20 cellular contexts compared by ENCODE assay signal in the genomic region with DNA sequence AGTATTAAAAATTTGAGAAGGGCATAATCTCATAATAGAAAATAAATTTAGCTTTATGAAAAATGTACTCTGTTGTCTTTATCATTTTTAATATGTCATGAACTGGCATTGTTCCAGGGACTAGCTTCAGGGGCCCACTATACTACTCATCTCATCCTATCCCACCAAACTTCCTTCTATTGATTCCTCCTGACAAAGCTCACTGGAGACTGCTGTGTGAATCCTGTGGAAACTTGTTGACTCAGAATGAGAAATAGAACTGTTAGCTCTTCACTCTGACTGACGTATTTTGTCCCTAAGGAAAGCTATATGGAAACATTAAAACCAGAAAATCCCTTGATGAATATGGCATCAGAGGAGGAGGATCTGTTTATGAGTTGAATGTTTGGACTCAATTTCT. TPM values are rescaled to one million over a fixed set of nuclear protein-coding genes. Genes with fewer than 3 reads are reported as not detected.
DNase-seq lines count a peak whose midpoint lies in the region; ATAC-seq, FAIRE-seq and TF ChIP-seq lines count a peak whose summit lies in the region.
"Had no signal": no experiment of that assay in that cellular context is flagged by ENCODE, and none has a peak within 500 bp of the region (broad histone marks: within the 10 kb centered on the region; RNA-seq: fewer than 3 reads in every experiment).

No MANE protein-coding gene starts in this region.

- intact Hi-C loops in K562 (cut with micrococcal nuclease) = no loop called here

- TF ChIP-seq POLR2A in GM12892 (IDR thresholded peaks at IDR 0.05; ENCODE audit: low read depth, low read length) = no peak
- no peak for TF ChIP-seq POLR2A in K562 (conservative IDR thresholded peaks at IDR 0.05)

- peak overlapping the region in 7 of 11 experiments; percentile 26 to 61 (median 49); a peak in 6 of 22 replicates for H3K4me2 ChIP-seq in BLaER1 treated with 17β-estradiol and CSF1 and Interleukin-3, amounts not matched to agents 10 nM and 100 nM
- H3K4me2 ChIP-seq in K562 (ENCODE audit: insufficient read depth, low read length) (no peak overlapping the region), keratinocyte (ENCODE audit: control insufficient read depth, extremely low read depth, insufficient read depth, low read depth, low read length) (no peak overlapping the region)

- no peak for TF ChIP-seq RAD21 in K562 (CRISPR knock-in tag; conservative IDR thresholded peaks at IDR 0.05 in 1 of 2, IDR thresholded peaks at IDR 0.05 in 1 of 2)

- H3K4me3 ChIP-seq in BLaER1 treated with 17β-estradiol and CSF1 and Interleukin-3, amounts not matched to agents 10 nM and 100 nM = no peak overlapping the region
- H3K4me3 ChIP-seq in K562 = no peak overlapping the region
- H3K4me3 ChIP-seq in keratinocyte (ENCODE audit: control insufficient read depth in 2 of 3, extremely low read depth in 1 of 3, insufficient read depth in 2 of 3, low read depth in 1 of 3, low read length in 3 of 3) = no peak overlapping the region
- H3K4me3 ChIP-seq: BLaER1 had no signal

- DNase-seq in GM12892 (ENCODE audit: insufficient read length) (no peak), K562 (ENCODE audit: extremely low read depth in 1 of 4, low spot score in 3 of 4) (no peak), keratinocyte (ENCODE audit: low read depth, low spot score) (no peak), NCI-H1417 (lab: John Stamatoyannopoulos, UW) (no peak)
- DNase-seq: CD8-positive, alpha-beta memory T cell; DMS79; GOT3; KBM-7; NCI-H1105 treated with DMSO at 0.1 percent for 48 hours; NCI-H1694 treated with DMSO at 0.1 percent for 48 hours; NCI-H510A; NCI-H748 treated with DMSO at 0.1 percent for 48 hours; NK-92 treated with Interleukin-12 subunit alpha and Interleukin-12 subunit beta, amount 100 ng/mL, for 24 hours had no signal

- POLR2A ChIA-PET in K562 (lab: Yijun Ruan, JAX) = no interaction called here

- H4K20me1 ChIP-seq in BLaER1 treated with 17β-estradiol and CSF1 and Interleukin-3, amounts not matched to agents 10 nM and 100 nM = peaks cover 0 to 23% (median 0%) of the 10 kb centered on the region in 11 experiments; a peak in 2 of 22 replicates
- H4K20me1 ChIP-seq in K562 (replicated peaks; ENCODE audit: control insufficient read depth, insufficient read depth, low read length) (no peaks in the 10 kb centered on the region), keratinocyte (ENCODE audit: control insufficient read depth, extremely low read depth, insufficient read depth, low read length) (no peaks in the 10 kb centered on the region)

- peak overlapping the region in 10 of 11 experiments; percentile 34 to 81 (median 72); a peak in 18 of 22 replicates for H3K27ac ChIP-seq in BLaER1 treated with 17β-estradiol and CSF1 and Interleukin-3, amounts not matched to agents 10 nM and 100 nM
- H3K27ac ChIP-seq in K562 (ENCODE audit: extremely low read depth, low read depth, low read length) = no peak overlapping the region
- H3K27ac ChIP-seq in keratinocyte (ENCODE audit: control insufficient read depth, insufficient read depth, low read length) = no peak overlapping the region
- H3K27ac ChIP-seq: BLaER1 had no signal

- H3K79me2 ChIP-seq in K562 (ENCODE audit: control insufficient read depth, insufficient read depth, low read length) (no peaks in the 10 kb centered on the region), keratinocyte (ENCODE audit: control insufficient read depth, insufficient read depth, low read length) (no peaks in the 10 kb centered on the region)

- H3K27me3 ChIP-seq in BLaER1 treated with 17β-estradiol and CSF1 and Interleukin-3, amounts not matched to agents 10 nM and 100 nM = no peaks in the 10 kb centered on the region
- H3K27me3 ChIP-seq in K562 (ENCODE audit: control insufficient read depth in 2 of 2, insufficient read depth in 2 of 2, low read length in 2 of 2) (no peaks in the 10 kb centered on the region), keratinocyte (ENCODE audit: control insufficient read depth, extremely low read depth, insufficient read depth, low read length) (no peaks in the 10 kb centered on the region)
- H3K27me3 ChIP-seq: BLaER1 had no signal

- TF ChIP-seq EP300 in K562 (IDR thresholded peaks at IDR 0.05; ENCODE audit: low read length) = no peak

- CTCF ChIA-PET in K562 (lab: Yijun Ruan, JAX; ENCODE audit: low intra/inter-chr PET ratio) = no interaction called here

- WGBS in K562 (ENCODE audit: insufficient coverage, low coverage, missing lambda C conversion rate) = 82% methylated on average over 1 of the region's 1 CpG

- in situ Hi-C loops in K562 (cut with MboI) = no loop called here

- no peak for ATAC-seq in K562
- ATAC-seq in HG02885 (IDR thresholded peaks at IDR 0.05; ENCODE audit: poor library complexity, unreplicated experiment) = no peak
- ATAC-seq in HG03565 (IDR thresholded peaks at IDR 0.05; ENCODE audit: unreplicated experiment) = no peak
- ATAC-seq: HCT116, Right ventricle myocardium inferior had no signal

- TF ChIP-seq CTCF in K562 (IDR thresholded peaks at IDR 0.05 in 2 of 3, conservative IDR thresholded peaks at IDR 0.05 in 1 of 3; ENCODE audit: insufficient read depth in 2 of 3, low read depth in 1 of 3, low read length in 3 of 3) (no peak), keratinocyte (optimal IDR thresholded peaks at IDR 0.05 in 1 of 3, IDR thresholded peaks at IDR 0.05 in 1 of 3, conservative IDR thresholded peaks at IDR 0.05 in 1 of 3; ENCODE audit: extremely low read depth in 1 of 3, insufficient read depth in 2 of 3, low read length in 3 of 3) (no peak)

- H3K9me1 ChIP-seq in K562 (ENCODE audit: control insufficient read depth, insufficient read depth, low read length) (no peaks in the 10 kb centered on the region), keratinocyte (ENCODE audit: control insufficient read depth, extremely low read depth, insufficient read depth, low read length) (no peaks in the 10 kb centered on the region)

- H2AFZ ChIP-seq in K562 (ENCODE audit: low read depth, low read length) (no peak overlapping the region), keratinocyte (ENCODE audit: control insufficient read depth, low read length) (no peak overlapping the region)

- H3K36me3 ChIP-seq in BLaER1 treated with 17β-estradiol and CSF1 and Interleukin-3, amounts not matched to agents 10 nM and 100 nM = peaks cover 19 to 92% (median 43%) of the 10 kb centered on the region in 11 experiments; a peak in 21 of 22 replicates
- H3K36me3 ChIP-seq in K562 (ENCODE audit: control insufficient read depth, insufficient read depth, low read length) = no peaks in the 10 kb centered on the region
- no peaks in the 10 kb centered on the region for H3K36me3 ChIP-seq in keratinocyte (ENCODE audit: control insufficient read depth in 2 of 2, extremely low read depth in 1 of 2, insufficient read depth in 2 of 2, low read length in 2 of 2)

- FAIRE-seq in GM12892 (lab: Jason Lieb, UNC) (peak; percentile 36), K562 (lab: Jason Lieb, UNC) (peak; percentile 32), keratinocyte (lab: Jason Lieb, UNC) (peak; percentile 29)
- FAIRE-seq: RCC 7860 had no signal

- peaks cover 9 to 19% (median 16%) of the 10 kb centered on the region in 10 experiments; a peak in 16 of 20 replicates for H3K4me1 ChIP-seq in BLaER1 treated with 17β-estradiol and CSF1 and Interleukin-3, amounts not matched to agents 10 nM and 100 nM
- H3K4me1 ChIP-seq in K562 (replicated peaks in 1 of 2; ENCODE audit: control insufficient read depth in 2 of 2, insufficient read depth in 2 of 2, low read length in 2 of 2) (no peaks in the 10 kb centered on the region), keratinocyte (ENCODE audit: control insufficient read depth, extremely low read depth, insufficient read depth, low read length) (no peaks in the 10 kb centered on the region)

- dilution Hi-C loops in keratinocyte (cut with MboI; ENCODE audit: extremely low pct_ligation_motif_present, low sequenced_read_pairs) = no loop called here

- no TSS peak for BruUV-seq in K562 (replicated peaks; lab: Mats Ljungman, UMichigan)

- H3K9me3 ChIP-seq in BLaER1 treated with 17β-estradiol and CSF1 and Interleukin-3, amounts not matched to agents 10 nM and 100 nM (replicated peaks in 1 of 11) = peaks cover 2 to 20% (median 16%) of the 10 kb centered on the region in 11 experiments; a peak in 18 of 22 replicates
- H3K9me3 ChIP-seq in K562 (replicated peaks; ENCODE audit: control insufficient read depth, insufficient read depth, low read depth, low read length) (no peaks in the 10 kb centered on the region), keratinocyte (ENCODE audit: control insufficient read depth, low read depth, low read length) (no peaks in the 10 kb centered on the region)

- peak overlapping the region in 1 of 11 experiments; percentile 5; a peak in 1 of 22 replicates for H3K9ac ChIP-seq in BLaER1 treated with 17β-estradiol and CSF1 and Interleukin-3, amounts not matched to agents 10 nM and 100 nM
- H3K9ac ChIP-seq in K562 (ENCODE audit: insufficient read depth in 1 of 2, low read depth in 2 of 2, low read length in 2 of 2) (no peak overlapping the region), keratinocyte (ENCODE audit: control insufficient read depth, extremely low read depth, insufficient read depth, low read length) (no peak overlapping the region)
- H3K9ac ChIP-seq: BLaER1 had no signal

RNA-seq across cellular contexts. Expression of gene BNIP1, which starts 29.8 kb away (rescaled TPM):
- 19.4 TPM for polyA plus RNA-seq in GM12892 (2012; ENCODE audit: missing spikeins)
- total RNA-seq in K562 (2011; cell fraction: chromatin; rRNA removed; ENCODE audit: low replicate concordance) = 12.2 and 15.0 TPM in 2 replicates
- 13.2 and 15.0 TPM in 2 replicates for total RNA-seq in K562 (2011; cell fraction: nucleolus; rRNA removed)
- 14.5 and 20.2 TPM in 2 replicates for total RNA-seq in K562 (2011; cell fraction: nucleoplasm; rRNA removed)
- total RNA-seq in K562 (2014; rRNA removed) (18.8 and 21.0 TPM in 2 replicates), K562 (2014; rRNA removed; fragmentation: Illumina TruSeq; extraction: Trizol) (25.8 and 26.2 TPM in 2 replicates), K562 (2015; rRNA removed; fragmentation: Illumina TruSeq; extraction: Trizol) (20.3 and 21.6 TPM in 2 replicates), K562 (2021) (18.9 and 21.3 TPM in 2 replicates)
- polyA plus RNA-seq in K562 (2011; rRNA removed) (30.5 and 30.6 TPM in 2 replicates), K562 (2014; fragmentation: Illumina TruSeq; extraction: Trizol) (26.5 and 27.4 TPM in 2 replicates), K562 (2014; fragmentation: Nextera tagmentation; extraction: Ambion mirVana) (10 to 100 TPM; 54.9 to 65.0 TPM), K562 (2014; rRNA removed) (23.0 and 23.2 TPM in 2 replicates), keratinocyte (14.1 to 18.2 TPM (median 14.3 TPM) in 3 replicates)
- 24.0 and 26.5 TPM in 2 replicates for polyA plus RNA-seq in K562 (2011; cell fraction: cytosol; rRNA removed)
- polyA plus RNA-seq in K562 (2011; cell fraction: nucleus; rRNA removed) = 15.2 and 16.7 TPM in 2 replicates
- polyA plus RNA-seq in K562 (2012) = 16.5 and 17.1 TPM in 2 replicates
- 12.8 and 15.1 TPM in 2 replicates for polyA minus RNA-seq in K562 (2011; rRNA and poly(A)+ RNA removed)
- 4.2 and 5.1 TPM in 2 replicates for polyA minus RNA-seq in K562 (2011; cell fraction: cytosol; rRNA and poly(A)+ RNA removed)
- polyA minus RNA-seq in K562 (2011; cell fraction: nucleus; rRNA and poly(A)+ RNA removed) = 3.0 and 5.7 TPM in 2 replicates
- 6.1 TPM for polyA plus RNA-seq in keratinocyte (2011; ENCODE audit: low read depth)
- 10.8 and 13.4 TPM in 2 replicates for polyA plus RNA-seq in keratinocyte (2011; cell fraction: cytosol; rRNA removed)
- polyA plus RNA-seq in keratinocyte (2011; cell fraction: nucleus; rRNA removed) = 20.4 and 20.8 TPM in 2 replicates
- 9.7 and 11.7 TPM in 2 replicates for polyA plus RNA-seq in keratinocyte (2012; ENCODE audit: low replicate concordance)
- 4.8 to 7.9 TPM (median 6.2 TPM) in 3 replicates for polyA minus RNA-seq in keratinocyte
- 4.4 TPM for polyA minus RNA-seq in keratinocyte (2011; cell fraction: cytosol; rRNA and poly(A)+ RNA removed)
- 2.1 and 3.3 TPM in 2 replicates for polyA minus RNA-seq in keratinocyte (2011; cell fraction: nucleus; rRNA and poly(A)+ RNA removed)

RNA-seq across cellular contexts. Expression of gene CREBRF, which starts 58.4 kb away (rescaled TPM):
- 10.9 TPM for polyA plus RNA-seq in GM12892 (2012; ENCODE audit: missing spikeins)
- total RNA-seq in K562 (2011; cell fraction: chromatin; rRNA removed; ENCODE audit: low replicate concordance) = 11.5 and 33.0 TPM in 2 replicates
- total RNA-seq in K562 (2011; cell fraction: nucleolus; rRNA removed) = 7.8 and 10.5 TPM in 2 replicates
- total RNA-seq in K562 (2011; cell fraction: nucleoplasm; rRNA removed) = 14.4 and 25.6 TPM in 2 replicates
- total RNA-seq in K562 (2014; rRNA removed) (3.2 and 3.6 TPM in 2 replicates), K562 (2014; rRNA removed; fragmentation: Illumina TruSeq; extraction: Trizol) (4.5 and 6.1 TPM in 2 replicates), K562 (2015; rRNA removed; fragmentation: Illumina TruSeq; extraction: Trizol) (2.9 and 3.1 TPM in 2 replicates), K562 (2021) (3.8 TPM in 2 replicates)
- polyA plus RNA-seq in K562 (2011; rRNA removed) (4.7 and 4.9 TPM in 2 replicates), K562 (2014; fragmentation: Illumina TruSeq; extraction: Trizol) (2.4 and 4.8 TPM in 2 replicates), K562 (2014; fragmentation: Nextera tagmentation; extraction: Ambion mirVana) (1 to 10 TPM; 1.1 to 1.3 TPM), K562 (2014; rRNA removed) (2.0 and 2.8 TPM in 2 replicates), keratinocyte (1.8 to 5.0 TPM (median 4.1 TPM) in 3 replicates)
- polyA plus RNA-seq in K562 (2011; cell fraction: cytosol; rRNA removed) = 0.85 and 1.8 TPM in 2 replicates
- 8.7 and 9.9 TPM in 2 replicates for polyA plus RNA-seq in K562 (2011; cell fraction: nucleus; rRNA removed)
- 2.0 and 5.1 TPM in 2 replicates for polyA plus RNA-seq in K562 (2012)
- 10.9 and 15.9 TPM in 2 replicates for polyA minus RNA-seq in K562 (2011; rRNA and poly(A)+ RNA removed)
- 4.4 and 4.5 TPM in 2 replicates for polyA minus RNA-seq in K562 (2011; cell fraction: cytosol; rRNA and poly(A)+ RNA removed)
- polyA minus RNA-seq in K562 (2011; cell fraction: nucleus; rRNA and poly(A)+ RNA removed) = 7.5 and 10.6 TPM in 2 replicates
- polyA plus RNA-seq in keratinocyte (2011; ENCODE audit: low read depth) = 19.5 TPM
- polyA plus RNA-seq in keratinocyte (2011; cell fraction: cytosol; rRNA removed) = 1.5 and 2.3 TPM in 2 replicates
- 7.1 and 8.1 TPM in 2 replicates for polyA plus RNA-seq in keratinocyte (2011; cell fraction: nucleus; rRNA removed)
- polyA plus RNA-seq in keratinocyte (2012; ENCODE audit: low replicate concordance) = 1.6 and 10.2 TPM in 2 replicates
- 5.5 to 15.1 TPM (median 8.2 TPM) in 3 replicates for polyA minus RNA-seq in keratinocyte
- 1.5 TPM for polyA minus RNA-seq in keratinocyte (2011; cell fraction: cytosol; rRNA and poly(A)+ RNA removed)
- 9.3 and 19.5 TPM in 2 replicates for polyA minus RNA-seq in keratinocyte (2011; cell fraction: nucleus; rRNA and poly(A)+ RNA removed)

Comparison
In these comparisons a context has a peak if more than half of its experiments do, and no peak if none do; other contexts are left out.
1. H3K27ac ChIP-seq: peak in BLaER1 treated with 17β-estradiol and CSF1 and Interleukin-3, amounts not matched to agents 10 nM and 100 nM (10 of 11); none in K562 (single experiment) and keratinocyte (single experiment).
2. H3K4me2 ChIP-seq: peak in BLaER1 treated with 17β-estradiol and CSF1 and Interleukin-3, amounts not matched to agents 10 nM and 100 nM (7 of 11); none in K562 (single experiment) and keratinocyte (single experiment).